In genomic region chr11:94153320-94153719, GRCh38 we compare ENCODE assay signal across 1 cellular context.
TF ChIP-seq lines count a peak whose summit lies in the region.

No MANE protein-coding gene starts in this region.

TF ChIP-seq in HepG2, 621 proteins besides CTCF, POLR2A, EP300 and RAD21 (continued from another document):
- TF ChIP-seq ARID3A (IDR thresholded peaks at IDR 0.05; ENCODE audit: low read depth, low read length) (no peak), ZNF512 (CRISPR knock-in tag; IDR thresholded peaks at IDR 0.05) (no peak), NFATC3 (CRISPR knock-in tag; IDR thresholded peaks at IDR 0.05) (no peak), SMAD9 (CRISPR knock-in tag; IDR thresholded peaks at IDR 0.05) (no peak), ZBTB4 (CRISPR knock-in tag; IDR thresholded peaks at IDR 0.05; ENCODE audit: borderline replicate concordance) (no peak), SNRNP70 (IDR thresholded peaks at IDR 0.05; ENCODE audit: low read depth, low read length) (no peak), ZNF263 (CRISPR knock-in tag; IDR thresholded peaks at IDR 0.05) (peak; percentile 91), ZBTB37 (CRISPR knock-in tag; IDR thresholded peaks at IDR 0.05) (no peak), ZFAT (CRISPR knock-in tag; conservative IDR thresholded peaks at IDR 0.05) (no peak), PBX2 (CRISPR knock-in tag; IDR thresholded peaks at IDR 0.05) (no peak), ZNF704 (CRISPR knock-in tag; IDR thresholded peaks at IDR 0.05; ENCODE audit: borderline replicate concordance) (no peak), SCMH1 (CRISPR knock-in tag; IDR thresholded peaks at IDR 0.05; ENCODE audit: borderline replicate concordance) (no peak), POGK (CRISPR knock-in tag; conservative IDR thresholded peaks at IDR 0.05) (no peak), ZNF720 (CRISPR knock-in tag; IDR thresholded peaks at IDR 0.05) (no peak), ZNF143 (CRISPR knock-in tag; IDR thresholded peaks at IDR 0.05) (no peak), ZFP62 (CRISPR knock-in tag; IDR thresholded peaks at IDR 0.05) (no peak), TMF1 (CRISPR knock-in tag; IDR thresholded peaks at IDR 0.05; ENCODE audit: low read depth) (no peak), ZKSCAN5 (CRISPR knock-in tag; IDR thresholded peaks at IDR 0.05) (no peak), ZNF766 (CRISPR knock-in tag; IDR thresholded peaks at IDR 0.05; ENCODE audit: borderline replicate concordance) (no peak), E2F5 (CRISPR knock-in tag; conservative IDR thresholded peaks at IDR 0.05) (no peak), MXD4 (CRISPR knock-in tag; IDR thresholded peaks at IDR 0.05) (peak; percentile 28; the same call in 1 of the 2 replicates), ZNF501 (CRISPR knock-in tag; IDR thresholded peaks at IDR 0.05) (no peak), NKX3-1 (CRISPR knock-in tag; IDR thresholded peaks at IDR 0.05) (no peak)
